ENCODE assay signal across 8 cellular contexts in the genomic region with DNA sequence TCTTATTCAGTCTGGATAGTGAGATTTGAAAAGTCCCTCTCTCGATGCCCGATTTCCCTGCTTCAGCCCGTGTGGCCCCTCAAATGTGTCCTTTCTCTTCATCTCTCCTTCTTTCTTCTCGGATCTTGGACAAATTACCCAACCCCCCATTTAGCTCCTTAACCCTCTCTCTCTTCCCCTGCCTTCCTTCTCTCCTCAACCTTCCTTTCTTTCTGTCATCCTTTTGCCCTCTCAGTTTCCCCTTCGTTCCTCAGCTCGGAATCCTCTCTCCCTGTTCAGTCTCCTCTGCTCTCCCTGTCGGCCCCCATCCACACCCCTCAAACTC. TPM values are rescaled to one million over a fixed set of nuclear protein-coding genes. Genes with fewer than 3 reads are reported as not detected.
A peak's percentile ranks its signal among the peaks of the same experiment; 100 is the strongest.
DNase-seq lines count a peak whose midpoint lies in the region; ATAC-seq and TF ChIP-seq lines count a peak whose summit lies in the region.

No MANE protein-coding gene starts in this region.

- H3K9ac ChIP-seq in BLaER1 treated with 17β-estradiol and CSF1 and Interleukin-3, amounts not matched to agents 10 nM and 100 nM: peak overlapping the region; percentile 84 to 92 (median 88)

- H4K20me1 ChIP-seq in BLaER1 treated with 17β-estradiol and CSF1 and Interleukin-3, amounts not matched to agents 10 nM and 100 nM: peaks cover 0 to 59% (median 21%) of the 10 kb centered on the region in 11 experiments; a peak in 13 of 22 replicates

- TF ChIP-seq CTCF in NB4 (IDR thresholded peaks at IDR 0.05; ENCODE audit: low read depth, low read length) (no peak), esophagus muscularis mucosa (IDR thresholded peaks at IDR 0.05) (no peak), ovary (IDR thresholded peaks at IDR 0.05) (no peak), GM10248 (IDR thresholded peaks at IDR 0.05; ENCODE audit: control extremely low read depth, extremely low read depth, low read depth, missing control alignments) (no peak)

- DNase-seq in NB4 (ENCODE audit: low read depth) (no peak), esophagus muscularis mucosa (ENCODE audit: extremely low spot score) (no peak), ovary (no peak), OCI-M1 (lab: John Stamatoyannopoulos, UW) (no peak), GM10248 (ENCODE audit: extremely low spot score) (no peak)

- 2% methylated on average over 7 of the region's 7 CpGs for WGBS in esophagus muscularis mucosa
- WGBS in ovary, 3 donors: 1 to 2% (median 1%) methylated on average over 7 of the region's 7 CpGs

- no peaks in the 10 kb centered on the region for H3K27me3 ChIP-seq in BLaER1 treated with 17β-estradiol and CSF1 and Interleukin-3, amounts not matched to agents 10 nM and 100 nM
- H3K27me3 ChIP-seq in esophagus muscularis mucosa (no peaks in the 10 kb centered on the region), ovary (no peaks in the 10 kb centered on the region)

- POLR2A ChIA-PET in GM10248 (lab: Yijun Ruan, JAX): interaction anchor here (0.6 to 1.7 kb wide), 9 partner anchors 10 to 979 kb away, joined by 3 to 9 read pairs (median 4); partner anchors contain the start of genes CBX5, COPZ1, HNRNPA1 and SP1

- peak overlapping the region; percentile 77 to 96 (median 92) for H3K27ac ChIP-seq in BLaER1 treated with 17β-estradiol and CSF1 and Interleukin-3, amounts not matched to agents 10 nM and 100 nM
- H3K27ac ChIP-seq in esophagus muscularis mucosa (replicated peaks in 1 of 4) (peak overlapping the region; percentile 88 to 92 (median 90)), ovary (peak overlapping the region; percentile 79 to 88)

- H3K9me3 ChIP-seq in BLaER1 treated with 17β-estradiol and CSF1 and Interleukin-3, amounts not matched to agents 10 nM and 100 nM (replicated peaks in 1 of 11): peaks cover 0 to 15% (median 0%) of the 10 kb centered on the region in 11 experiments; a peak in 8 of 22 replicates
- H3K9me3 ChIP-seq in esophagus muscularis mucosa (no peaks in the 10 kb centered on the region), ovary (no peaks in the 10 kb centered on the region)

- peak overlapping the region; percentile 85 to 100 (median 97) for H3K4me2 ChIP-seq in BLaER1 treated with 17β-estradiol and CSF1 and Interleukin-3, amounts not matched to agents 10 nM and 100 nM

- peaks cover 45 to 74% (median 66%) of the 10 kb centered on the region in 10 experiments for H3K4me1 ChIP-seq in BLaER1 treated with 17β-estradiol and CSF1 and Interleukin-3, amounts not matched to agents 10 nM and 100 nM
- H3K4me1 ChIP-seq in esophagus muscularis mucosa (peaks cover 20 to 60% (median 51%) of the 10 kb centered on the region in 4 donors), ovary (ENCODE audit: insufficient read depth) (peaks cover 3% of the 10 kb centered on the region)

- ATAC-seq in GM19324 (IDR thresholded peaks at IDR 0.05; ENCODE audit: low FRiP score, unreplicated experiment): no peak
- ATAC-seq in HG02852 (IDR thresholded peaks at IDR 0.05; ENCODE audit: unreplicated experiment): no peak

- peaks cover 0 to 51% (median 23%) of the 10 kb centered on the region in 11 experiments; a peak in 20 of 22 replicates for H3K36me3 ChIP-seq in BLaER1 treated with 17β-estradiol and CSF1 and Interleukin-3, amounts not matched to agents 10 nM and 100 nM
- H3K36me3 ChIP-seq in esophagus muscularis mucosa (no peaks in the 10 kb centered on the region), ovary (no peaks in the 10 kb centered on the region)

- TF ChIP-seq EP300 in esophagus muscularis mucosa (IDR thresholded peaks at IDR 0.05) (no peak), ovary (IDR thresholded peaks at IDR 0.05) (no peak)

- no peak for TF ChIP-seq POLR2A in NB4 (IDR thresholded peaks at IDR 0.05; ENCODE audit: extremely low read depth, insufficient read length)
- TF ChIP-seq POLR2A in esophagus muscularis mucosa (IDR thresholded peaks at IDR 0.05; ENCODE audit: low read depth): no peak
- TF ChIP-seq POLR2A in ovary (IDR thresholded peaks at IDR 0.05): no peak

- CTCF ChIA-PET in GM10248 (lab: Yijun Ruan, JAX): interaction anchor here (0.9 to 8.6 kb wide), 17 partner anchors 9 to 158 kb away, joined by 3 to 74 read pairs (median 12); partner anchors contain the start of gene COPZ1

- intact Hi-C loops in esophagus muscularis mucosa (cut with DNase I): no loop called here
- intact Hi-C loops in ovary (cut with DNase I): loop anchor here in 3 of 4 donors (5.0 to 10.0 kb wide), 3 partner anchors 74 to 364 kb away; partner anchors contain the start of genes CBX5 (in 2 of the 3) and HNRNPA1 (in 2 of the 3)

- H3K4me3 ChIP-seq in BLaER1 treated with 17β-estradiol and CSF1 and Interleukin-3, amounts not matched to agents 10 nM and 100 nM: peak overlapping the region; percentile 62 to 99 (median 76)
- peak overlapping the region; percentile 50 for H3K4me3 ChIP-seq in NB4 (ENCODE audit: low read depth, low read length)
- H3K4me3 ChIP-seq in esophagus muscularis mucosa: peak overlapping the region; percentile 54 to 74 (median 70)
- peak overlapping the region; percentile 45 for H3K4me3 ChIP-seq in ovary

RNA-seq across cellular contexts. Expression of gene GPR84, which starts 5.7 kb away (rescaled TPM):
- under 1 TPM in 1 of 4 donors, not detected in 3; 0.66 TPM for total RNA-seq in esophagus muscularis mucosa
- 1 to 10 TPM in 2 of 7 donors, under 1 TPM in 5; 0.12 to 3.1 (median 0.43) TPM for total RNA-seq in ovary
- polyA plus RNA-seq in ovary: under 1 TPM; 0.22 to 0.42 TPM

RNA-seq across cellular contexts. Expression of gene ZNF385A, which starts 26.0 kb away (rescaled TPM):
- total RNA-seq in esophagus muscularis mucosa: 10 to 100 TPM; 15.7 to 32.6 (median 19.4) TPM
- total RNA-seq in ovary: 10 to 100 TPM in 1 of 7 donors, 1 to 10 TPM in 6; 4.3 to 30.5 (median 6.5) TPM
- 1 to 10 TPM; 3.6 to 4.5 TPM for polyA plus RNA-seq in ovary

RNA-seq across cellular contexts. Expression of gene COPZ1, which starts 33.7 kb away (rescaled TPM):
- total RNA-seq in esophagus muscularis mucosa (10 to 100 TPM; 41.1 to 61.9 (median 48.5) TPM), ovary (100 to 1,000 TPM in 4 of 7 donors, 10 to 100 TPM in 3; 41.7 to 117 (median 108) TPM)
- 100 to 1,000 TPM in 1 of 2 donors, 10 to 100 TPM in 1; 79.4 to 219 TPM for polyA plus RNA-seq in ovary

RNA-seq across cellular contexts. Expression of gene NFE2, which starts 57.8 kb away (rescaled TPM):
- 1 to 10 TPM in 1 of 4 donors, under 1 TPM in 2, not detected in 1; 0.32 to 3.8 (median 0.42) TPM for total RNA-seq in esophagus muscularis mucosa
- total RNA-seq in ovary: under 1 TPM in 5 of 7 donors, not detected in 2; 0.11 to 0.54 (median 0.33) TPM
- under 1 TPM; 0.05 to 0.43 TPM for polyA plus RNA-seq in ovary
